In genomic region chr6:1596088-1596852, GRCh38 we compare ENCODE assay signal across 9 cellular contexts. TPM values are rescaled to one million over a fixed set of nuclear protein-coding genes. Genes with fewer than 3 reads are reported as not detected.
DNase-seq lines count a peak whose midpoint lies in the region; ATAC-seq and TF ChIP-seq lines count a peak whose summit lies in the region.
"Had no signal": no experiment of that assay in that cellular context is flagged by ENCODE, and none has a peak within 500 bp of the region (broad histone marks: within the 10 kb centered on the region; RNA-seq: fewer than 3 reads in every experiment).

No MANE protein-coding gene starts in this region.

- CTCF ChIA-PET in Calu3 (lab: Charles Lee): interaction anchor here (0.8 to 2.6 kb wide), 4 partner anchors 507 to 758 kb away, joined by 3 to 13 read pairs (median 6); no protein-coding TSS in a partner anchor

- H3K27ac Mint-ChIP-seq in Calu3 (ENCODE audit: unreplicated experiment) (no peak overlapping the region), endodermal cell (peak overlapping the region; percentile 90)
- no peak overlapping the region for H3K27ac Mint-ChIP-seq in stimulated activated naive B cell treated with anti-CD40 and anti-IgM and Interleukin-4, amounts not matched to agents 10 μg/mL and 1 μg/mL and 100 μg/mL, for 72 hours

- H3K4me3 ChIP-seq in H7 (ENCODE audit: insufficient read depth, low read depth, low read length): no peak overlapping the region
- peak overlapping the region; percentile 72 for H3K4me3 ChIP-seq in endodermal cell (ENCODE audit: low read length)
- peak overlapping the region; percentile 37 to 48 for H3K4me3 ChIP-seq in muscle layer of duodenum (ENCODE audit: low read depth in 1 of 2, low read length in 2 of 2)

- H3K9me3 Mint-ChIP-seq in Calu3 (ENCODE audit: low read depth, unreplicated experiment) (no peaks in the 10 kb centered on the region), endodermal cell (no peaks in the 10 kb centered on the region)
- no peaks in the 10 kb centered on the region for H3K9me3 Mint-ChIP-seq in stimulated activated naive B cell treated with anti-CD40 and anti-IgM and Interleukin-4, amounts not matched to agents 10 μg/mL and 1 μg/mL and 100 μg/mL, for 72 hours

- H3K36me3 ChIP-seq in H7 (replicated peaks; ENCODE audit: control insufficient read depth, insufficient read depth, low read length) (no peaks in the 10 kb centered on the region), endodermal cell (ENCODE audit: control insufficient read depth, insufficient read depth, low read length) (no peaks in the 10 kb centered on the region), muscle layer of duodenum (ENCODE audit: control insufficient read depth in 1 of 2, insufficient read depth in 2 of 2, low read length in 2 of 2) (no peaks in the 10 kb centered on the region)

- 29 to 33% methylated on average over 19 to 25 of the region's 25 CpGs for whole genome bisulfite sequencing in endodermal cell (ENCODE audit: insufficient coverage in 1 of 2, insufficient read length in 1 of 2), 2 experiments

- BruUV-seq in Calu3 (replicated peaks; lab: Mats Ljungman, UMichigan): no TSS peak

- H3K27me3 ChIP-seq in H7 (ENCODE audit: control insufficient read depth, insufficient read depth, low read length) (peaks cover 3% of the 10 kb centered on the region; the same call in 1 of the 2 replicates), endodermal cell (ENCODE audit: control insufficient read depth, insufficient read depth, low read length, poor library complexity, severe bottlenecking) (no peaks in the 10 kb centered on the region), muscle layer of duodenum (ENCODE audit: low read depth, low read length) (peaks cover 38% of the 10 kb centered on the region)

- peaks cover 34% of the 10 kb centered on the region for H3K27me3 Mint-ChIP-seq in Calu3 (ENCODE audit: unreplicated experiment)
- H3K27me3 Mint-ChIP-seq in endodermal cell (ENCODE audit: insufficient read depth): peaks cover 24% of the 10 kb centered on the region
- H3K27me3 Mint-ChIP-seq in stimulated activated naive B cell treated with anti-CD40 and anti-IgM and Interleukin-4, amounts not matched to agents 10 μg/mL and 1 μg/mL and 100 μg/mL, for 72 hours: peaks cover 80 to 88% of the 10 kb centered on the region in 2 donors

- H3K27ac ChIP-seq in endodermal cell (ENCODE audit: low read depth, low read length): no peak overlapping the region
- no peak overlapping the region for H3K27ac ChIP-seq in muscle layer of duodenum (ENCODE audit: low read length)

- peak; percentile 74 to 75 for ATAC-seq in stimulated activated naive B cell treated with anti-CD40 and anti-IgM and Interleukin-4, amounts not matched to agents 10 μg/mL and 1 μg/mL and 100 μg/mL, for 72 hours (replicated peaks)

- H3K4me3 Mint-ChIP-seq in Calu3 (ENCODE audit: low read depth, unreplicated experiment) (no peak overlapping the region), endodermal cell (peak overlapping the region; percentile 25)
- no peak overlapping the region for H3K4me3 Mint-ChIP-seq in stimulated activated naive B cell treated with anti-CD40 and anti-IgM and Interleukin-4, amounts not matched to agents 10 μg/mL and 1 μg/mL and 100 μg/mL, for 72 hours

- intact Hi-C loops in Calu3 (cut with micrococcal nuclease; ENCODE audit: unreplicated experiment): loop anchor here (2.0 to 5.0 kb wide), 4 partner anchors 601 to 1099 kb away; no protein-coding TSS in a partner anchor

- DNase-seq in Calu3 (peak; percentile 66), H7 (peak; percentile 88), NCI-H69 (lab: John Stamatoyannopoulos, UW) (peak; percentile 78), endodermal cell (peak; percentile 94), NCI-H1694 treated with DMSO at 0.1 percent for 48 hours (lab: John Stamatoyannopoulos, UW) (no peak)
- peak; percentile 87 for DNase-seq in activated CD8-positive, alpha-beta memory T cell treated with anti-CD3 and anti-CD28 coated beads for 24 hours
- DNase-seq in stimulated activated naive B cell treated with anti-CD40 and anti-IgM and Interleukin-4, amounts not matched to agents 10 μg/mL and 1 μg/mL and 100 μg/mL, for 72 hours: peak; percentile 37

- TF ChIP-seq CTCF in Calu3 (IDR thresholded peaks at IDR 0.05; ENCODE audit: unreplicated experiment) (peak; percentile 77), endodermal cell (conservative IDR thresholded peaks at IDR 0.05) (peak; percentile 97)

- no peaks in the 10 kb centered on the region for H3K9me3 ChIP-seq in endodermal cell (ENCODE audit: control insufficient read depth, low read length)
- no peaks in the 10 kb centered on the region for H3K9me3 ChIP-seq in muscle layer of duodenum (ENCODE audit: control insufficient read depth in 1 of 2, low read length in 2 of 2)

- H3K36me3 Mint-ChIP-seq in Calu3 (ENCODE audit: insufficient read depth, unreplicated experiment): no peaks in the 10 kb centered on the region
- no peaks in the 10 kb centered on the region for H3K36me3 Mint-ChIP-seq in endodermal cell (ENCODE audit: low read depth)
- H3K36me3 Mint-ChIP-seq in stimulated activated naive B cell treated with anti-CD40 and anti-IgM and Interleukin-4, amounts not matched to agents 10 μg/mL and 1 μg/mL and 100 μg/mL, for 72 hours: no peaks in the 10 kb centered on the region

- H3K4me1 Mint-ChIP-seq in Calu3 (ENCODE audit: low read depth, unreplicated experiment) (peaks cover 21% of the 10 kb centered on the region), endodermal cell (peaks cover 53% of the 10 kb centered on the region)
- peaks cover 5 to 6% of the 10 kb centered on the region in 2 donors for H3K4me1 Mint-ChIP-seq in stimulated activated naive B cell treated with anti-CD40 and anti-IgM and Interleukin-4, amounts not matched to agents 10 μg/mL and 1 μg/mL and 100 μg/mL, for 72 hours

- H3K4me1 ChIP-seq in endodermal cell (ENCODE audit: control insufficient read depth, insufficient read depth, low read length): peaks cover 28% of the 10 kb centered on the region
- H3K4me1 ChIP-seq in muscle layer of duodenum (ENCODE audit: control insufficient read depth in 1 of 2, insufficient read depth in 2 of 2, low read length in 2 of 2): peaks cover 3 to 7% of the 10 kb centered on the region in 2 donors

- peak overlapping the region; percentile 4 for H3K9ac ChIP-seq in endodermal cell (ENCODE audit: extremely low read depth, low read length, poor library complexity, severe bottlenecking)

RNA-seq across cellular contexts. Expression of gene FOXC1, which starts 13.4 kb away (rescaled TPM):
- total RNA-seq in Calu3 (2022) (12.3 and 16.5 TPM in 2 replicates), endodermal cell (10 to 100 TPM in 1 of 2 donors, 1 to 10 TPM in 1; 7.1 to 10.1 TPM)
- total RNA-seq in H7 (2014; rRNA removed; shearing (Covaris generic)): 3.7 and 6.8 TPM in 2 replicates
- 2.5 TPM for polyA plus RNA-seq in endodermal cell (2013, experiment 1 of 2)
- 2.4 TPM for polyA plus RNA-seq in endodermal cell (2013, experiment 2 of 2)
- total RNA-seq: T-helper 1 cell treated with Interleukin-12 subunit alpha and Interleukin-12 subunit beta and Interleukin-4 antibody, amounts not matched to agents 30 ng/mL and 1 ng/mL, for 36 hours had no signal
